8 cellular contexts compared by ENCODE assay signal in genomic region chr19:19403373-19403901, GRCh38. TPM values are rescaled to one million over a fixed set of nuclear protein-coding genes. Genes with fewer than 3 reads are reported as not detected.
DNase-seq lines count a peak whose midpoint lies in the region; ATAC-seq lines count a peak whose summit lies in the region.

No MANE protein-coding gene starts in this region.

- H3K36me3 ChIP-seq in BLaER1 treated with 17β-estradiol and CSF1 and Interleukin-3, amounts not matched to agents 10 nM and 100 nM: peaks cover 0 to 7% (median 0%) of the 10 kb centered on the region in 11 experiments; a peak in 4 of 22 replicates
- H3K36me3 ChIP-seq in adipocyte (ENCODE audit: control insufficient read depth, insufficient read depth, low read length, severe bottlenecking): no peaks in the 10 kb centered on the region
- no peaks in the 10 kb centered on the region for H3K36me3 ChIP-seq in mesendoderm (ENCODE audit: control insufficient read depth, insufficient read depth, low read length)

- H3K27ac ChIP-seq in BLaER1 treated with 17β-estradiol and CSF1 and Interleukin-3, amounts not matched to agents 10 nM and 100 nM: peak overlapping the region in 8 of 11 experiments; percentile 9 to 54 (median 25); a peak in 10 of 22 replicates
- no peak overlapping the region for H3K27ac ChIP-seq in mesendoderm (ENCODE audit: low read depth, low read length)

- peaks cover 31% of the 10 kb centered on the region for H3K79me2 ChIP-seq in mesendoderm (ENCODE audit: control insufficient read depth, insufficient read depth, low read length)

- H3K4me3 ChIP-seq in BLaER1 treated with 17β-estradiol and CSF1 and Interleukin-3, amounts not matched to agents 10 nM and 100 nM: no peak overlapping the region
- H3K4me3 ChIP-seq in adipocyte (ENCODE audit: low read length): peak overlapping the region; percentile 32
- no peak overlapping the region for H3K4me3 ChIP-seq in mesendoderm (ENCODE audit: low read length)

- no peak overlapping the region for H2BK15ac ChIP-seq in mesendoderm (replicated peaks; ENCODE audit: low read depth)

- peak; percentile 12 for DNase-seq in HT-29 (ENCODE audit: low spot score)
- DNase-seq in adipocyte (ENCODE audit: low read depth): peak; percentile 61
- no peak for DNase-seq in mesendoderm
- DNase-seq in activated gamma-delta T cell treated with Interleukin-2 at 50 U/mL for 16 hours: no peak
- no peak for DNase-seq in DMS114 treated with DMSO at 0.1 percent for 48 hours (lab: John Stamatoyannopoulos, UW; ENCODE audit: unreplicated experiment)

- H3K23ac ChIP-seq in mesendoderm (ENCODE audit: low read length): no peak overlapping the region

- H2BK5ac ChIP-seq in mesendoderm (ENCODE audit: low read length): no peak overlapping the region

- ATAC-seq in GM18873 (IDR thresholded peaks at IDR 0.05; ENCODE audit: low FRiP score, unreplicated experiment) (no peak), GM19035 (IDR thresholded peaks at IDR 0.05; ENCODE audit: unreplicated experiment) (no peak)

- H3K9ac ChIP-seq in BLaER1 treated with 17β-estradiol and CSF1 and Interleukin-3, amounts not matched to agents 10 nM and 100 nM: peak overlapping the region in 8 of 11 experiments; percentile 4 to 51 (median 16); a peak in 9 of 22 replicates
- peak overlapping the region; percentile 56 for H3K9ac ChIP-seq in adipocyte (ENCODE audit: low read length)
- H3K9ac ChIP-seq in mesendoderm (ENCODE audit: low read length): peak overlapping the region; percentile 16

- no peak overlapping the region for H4K5ac ChIP-seq in mesendoderm (ENCODE audit: low read length)

- peaks cover 16% of the 10 kb centered on the region for H3K79me1 ChIP-seq in mesendoderm (ENCODE audit: low read length)

- H3K27me3 ChIP-seq in BLaER1 treated with 17β-estradiol and CSF1 and Interleukin-3, amounts not matched to agents 10 nM and 100 nM: no peaks in the 10 kb centered on the region
- no peaks in the 10 kb centered on the region for H3K27me3 ChIP-seq in adipocyte (replicated peaks; ENCODE audit: control insufficient read depth, insufficient read depth, low read length)
- no peaks in the 10 kb centered on the region for H3K27me3 ChIP-seq in mesendoderm (ENCODE audit: insufficient read depth, low read length, poor library complexity)

- no peak overlapping the region for H4K8ac ChIP-seq in mesendoderm (ENCODE audit: low read depth, low read length)

- H3K56ac ChIP-seq in mesendoderm (ENCODE audit: low read length): peak overlapping the region; percentile 42

- H3K4me2 ChIP-seq in BLaER1 treated with 17β-estradiol and CSF1 and Interleukin-3, amounts not matched to agents 10 nM and 100 nM: peak overlapping the region; percentile 14 to 97 (median 76); a peak in 21 of 22 replicates
- no peak overlapping the region for H3K4me2 ChIP-seq in mesendoderm (ENCODE audit: low read length)

- peaks cover 79 to 89% (median 82%) of the 10 kb centered on the region in 10 experiments for H3K4me1 ChIP-seq in BLaER1 treated with 17β-estradiol and CSF1 and Interleukin-3, amounts not matched to agents 10 nM and 100 nM
- H3K4me1 ChIP-seq in adipocyte (ENCODE audit: control insufficient read depth, insufficient read depth, low read length) (peaks cover 50% of the 10 kb centered on the region), mesendoderm (ENCODE audit: control insufficient read depth, low read depth, low read length) (peaks cover 5% of the 10 kb centered on the region)

- H3K4ac ChIP-seq in mesendoderm (ENCODE audit: low read depth, low read length): no peak overlapping the region

- no peak overlapping the region for H3K18ac ChIP-seq in mesendoderm (ENCODE audit: low read length)

- peaks cover 21 to 96% (median 85%) of the 10 kb centered on the region in 11 experiments for H4K20me1 ChIP-seq in BLaER1 treated with 17β-estradiol and CSF1 and Interleukin-3, amounts not matched to agents 10 nM and 100 nM

- H2BK120ac ChIP-seq in mesendoderm (ENCODE audit: low read depth, low read length): no peak overlapping the region

- no peak overlapping the region for H2AK5ac ChIP-seq in mesendoderm (ENCODE audit: low read length)

- H3K9me3 ChIP-seq in BLaER1 treated with 17β-estradiol and CSF1 and Interleukin-3, amounts not matched to agents 10 nM and 100 nM (replicated peaks in 1 of 11): no peaks in the 10 kb centered on the region
- no peaks in the 10 kb centered on the region for H3K9me3 ChIP-seq in adipocyte (ENCODE audit: control insufficient read depth, low read length)

- no CpG with 5 or more reads among the region's 5 CpGs for WGBS in mesendoderm (ENCODE audit: extremely low coverage, insufficient coverage, low lambda C conversion rate)

RNA-seq across cellular contexts. Expression of gene GATAD2A, which starts 2.0 kb away (rescaled TPM):
- 85.8 and 96.7 TPM in 2 replicates for total RNA-seq in HT-29 (2014; rRNA removed; shearing (Covaris generic))
- polyA plus RNA-seq in mesendoderm (2013, experiment 1 of 2): 125 TPM
- 121 TPM for polyA plus RNA-seq in mesendoderm (2013, experiment 2 of 2)

Comparison
In these comparisons a context has a peak if more than half of its experiments do, and no peak if none do; other contexts are left out.
1. DNase-seq: peak in HT-29 (single experiment) and adipocyte (single experiment); none in mesendoderm (single experiment), activated gamma-delta T cell treated with Interleukin-2 at 50 U/mL for 16 hours (single experiment) and DMS114 treated with DMSO at 0.1 percent for 48 hours (single experiment).
2. Peak in every context shown above with its lines, with median percentiles within 50 percentile points of each other: H3K9ac ChIP-seq.